ENCODE assay signal across 1 cellular context in genomic region chr12:132190834-132191500, GRCh38.
TF ChIP-seq lines count a peak whose summit lies in the region.

No MANE protein-coding gene starts in this region.

TF ChIP-seq in GM12878, 131 proteins besides CTCF, POLR2A, EP300 and RAD21 (continued from another document):
- TF ChIP-seq MLLT1 (IDR thresholded peaks at IDR 0.05) (no peak), EED (IDR thresholded peaks at IDR 0.05; ENCODE audit: low read depth) (no peak), YBX1 (IDR thresholded peaks at IDR 0.05) (no peak), CHD4 (IDR thresholded peaks at IDR 0.05) (no peak), POLR2AphosphoS5 (IDR thresholded peaks at IDR 0.05; ENCODE audit: low read length) (no peak), ATF2 (IDR thresholded peaks at IDR 0.05; ENCODE audit: low read length) (no peak), EZH2 (IDR thresholded peaks at IDR 0.05; ENCODE audit: borderline replicate concordance, control insufficient read depth, low read depth, low read length) (no peak), HCFC1 (IDR thresholded peaks at IDR 0.05; ENCODE audit: low read length) (no peak), BCL11A (IDR thresholded peaks at IDR 0.05; ENCODE audit: low read depth, low read length) (no peak), EGR1 (IDR thresholded peaks at IDR 0.05; ENCODE audit: borderline replicate concordance in 1 of 2, low read depth in 2 of 2, low read length in 2 of 2) (no peak)
TF ChIP-seq in GM12878: peak in this region for 0.
